Comparison of ENCODE assay signal across 8 cellular contexts in the genomic region with DNA sequence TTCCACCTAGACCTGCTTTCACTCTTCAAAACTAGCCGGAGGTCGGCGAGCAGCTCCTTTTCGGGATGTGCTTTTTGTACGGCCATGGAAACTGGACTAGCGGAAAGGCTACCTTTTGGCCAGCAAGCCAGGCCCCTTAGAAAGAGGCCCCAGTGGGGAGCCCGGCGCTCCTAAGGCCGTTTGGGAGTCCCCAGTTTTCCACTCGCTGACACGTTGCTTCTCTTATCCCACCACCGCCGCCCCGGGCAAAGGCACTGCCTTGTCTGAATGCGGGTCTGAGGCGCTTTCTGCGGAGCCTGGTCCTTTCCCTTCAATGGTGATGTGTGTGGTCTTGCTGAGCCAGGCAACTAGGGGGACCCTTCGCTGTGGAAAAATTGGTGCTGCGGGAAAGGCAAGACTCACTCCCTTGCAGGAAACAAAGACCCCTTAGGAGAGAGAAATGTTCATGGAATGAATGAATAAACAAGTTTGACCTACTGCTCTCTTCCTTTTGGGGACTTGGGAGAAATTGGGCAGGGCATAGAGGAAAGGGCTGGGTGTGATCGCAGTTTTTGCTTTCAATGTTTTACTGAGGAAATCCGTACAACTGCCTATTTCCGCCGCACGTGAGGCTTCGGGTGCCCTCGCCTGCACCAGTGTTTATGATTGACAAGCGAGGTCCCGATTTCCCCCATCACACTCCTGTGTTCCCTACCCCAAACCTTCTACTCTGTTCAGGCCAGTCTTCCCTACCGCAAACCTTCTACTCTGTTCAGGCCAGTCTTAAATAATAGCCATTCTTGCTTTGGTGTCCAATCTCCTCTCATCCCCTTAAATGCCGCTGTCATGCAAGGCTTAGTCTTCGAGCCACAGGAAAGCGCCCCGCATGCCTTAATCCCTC. TPM values are rescaled to one million over a fixed set of nuclear protein-coding genes. Genes with fewer than 3 reads are reported as not detected.
DNase-seq lines count a peak whose midpoint lies in the region; ATAC-seq and TF ChIP-seq lines count a peak whose summit lies in the region.

No MANE protein-coding gene starts in this region.

- peak overlapping the region; percentile 46 to 98 for H3K9ac ChIP-seq in colonic mucosa (ENCODE audit: low read depth in 2 of 2, low read length in 2 of 2)

- H3K4me3 ChIP-seq in colonic mucosa: peak overlapping the region; percentile 54
- H3K4me3 ChIP-seq in lower leg skin (ENCODE audit: low read depth, poor library complexity, severe bottlenecking): peak overlapping the region; percentile 55

- no peaks in the 10 kb centered on the region for H3K27me3 ChIP-seq in colonic mucosa

- peaks cover 3% of the 10 kb centered on the region for H3K36me3 ChIP-seq in colonic mucosa

- intact Hi-C loops in colonic mucosa (cut with DNase I): loop anchor here (10.0 kb wide), 1 partner anchor 101 kb away; no protein-coding TSS in a partner anchor
- intact Hi-C loops in lower leg skin (cut with DNase I; ENCODE audit: low total_unique reads): no loop called here

- H3K27ac ChIP-seq in colonic mucosa: peak overlapping the region; percentile 97

- TF ChIP-seq CTCF in colonic mucosa (IDR thresholded peaks at IDR 0.05) (no peak), lower leg skin (IDR thresholded peaks at IDR 0.05) (no peak)

- H3K4me1 ChIP-seq in colonic mucosa: peaks cover 11% of the 10 kb centered on the region

- ATAC-seq in HG03457 (IDR thresholded peaks at IDR 0.05; ENCODE audit: unreplicated experiment): no peak
- ATAC-seq in HG03565 (IDR thresholded peaks at IDR 0.05; ENCODE audit: unreplicated experiment): no peak

- whole genome bisulfite sequencing in lower leg skin, 2 donors: 12 to 17% methylated on average over 33 of the region's 33 CpGs

- H3K9me3 ChIP-seq in colonic mucosa: no peaks in the 10 kb centered on the region

- TF ChIP-seq POLR2A in lower leg skin (IDR thresholded peaks at IDR 0.05): no peak

- DNase-seq in DMS79 (lab: John Stamatoyannopoulos, UW) (peak; percentile 29), Kasumi-1 (lab: John Stamatoyannopoulos, UW) (peak; percentile 66 to 72), colonic mucosa (peak; percentile 68), lower leg skin (ENCODE audit: low spot score in 2 of 2) (peak; percentile 53 to 92)
- DNase-seq in activated CD4-positive, CD25-positive, alpha-beta regulatory T cell treated with anti-CD3 and anti-CD28 coated beads, Interleukin-2, amount 50 U/mL, for 72 hours: peak; percentile 51
- DNase-seq in stimulated activated CD8-positive, alpha-beta memory T cell treated with anti-CD3 and anti-CD28 coated beads, Interleukin-4, amount 100 ng/mL, for 48 hours: peak; percentile 62

RNA-seq across cellular contexts. Expression of a gene that starts 1.0 kb away (rescaled TPM):
- total RNA-seq in colonic mucosa (100 to 1,000 TPM in 1 of 2 donors, 10 to 100 TPM in 1; 98.5 to 158 TPM), lower leg skin (1,000 to 10,000 TPM in 1 of 4 donors, 100 to 1,000 TPM in 3; 487 to 1,086 (median 587) TPM)
